ENCODE assay signal across 25 cellular contexts in genomic region chr22:20221421-20222340, GRCh38. TPM values are rescaled to one million over a fixed set of nuclear protein-coding genes. Genes with fewer than 3 reads are reported as not detected.
DNase-seq lines count a peak whose midpoint lies in the region; ATAC-seq and TF ChIP-seq lines count a peak whose summit lies in the region.
"Had no signal": no experiment of that assay in that cellular context is flagged by ENCODE, and none has a peak within 500 bp of the region (broad histone marks: within the 10 kb centered on the region; RNA-seq: fewer than 3 reads in every experiment).

No MANE protein-coding gene starts in this region.

- POLR2A ChIA-PET in HEK293 (lab: Yijun Ruan, JAX) (no interaction called here), PC-3 (lab: Charles Lee; ENCODE audit: unreplicated experiment) (no interaction called here)

- no peaks in the 10 kb centered on the region for H3F3A ChIP-seq in PC-3 (ENCODE audit: low read length, unreplicated experiment)

- no peaks in the 10 kb centered on the region for H3K27me3 ChIP-seq in layer of hippocampus (ENCODE audit: control insufficient read depth, insufficient read depth, low read length)
- H3K27me3 ChIP-seq in thyroid gland = no peaks in the 10 kb centered on the region
- no peaks in the 10 kb centered on the region for H3K27me3 ChIP-seq in breast epithelium
- no peaks in the 10 kb centered on the region for H3K27me3 ChIP-seq in PC-3 (ENCODE audit: low read length)
- H3K27me3 ChIP-seq: dorsolateral prefrontal cortex, gastrocnemius medialis, testis had no signal

- 45 to 72% methylated on average over 14 to 17 of the region's 17 CpGs for WGBS in thyroid gland, 2 donors

- no peaks in the 10 kb centered on the region for H3K79me2 ChIP-seq in PC-3 (ENCODE audit: low read length)
- H3K79me2 ChIP-seq: parathyroid adenoma had no signal

- H2AFZ ChIP-seq in PC-3 (ENCODE audit: low read length) = no peak overlapping the region
- H2AFZ ChIP-seq: parathyroid adenoma had no signal

- no peak overlapping the region for H3K27ac ChIP-seq in HEK293 (ENCODE audit: extremely low read depth, low read depth, low read length)
- H3K27ac ChIP-seq in VCaP = peak overlapping the region; percentile 84
- H3K27ac ChIP-seq in layer of hippocampus (ENCODE audit: low read depth, low read length) = peak overlapping the region; percentile 18
- peak overlapping the region; percentile 57 to 82 (median 63) for H3K27ac ChIP-seq in thyroid gland
- no peak overlapping the region for H3K27ac ChIP-seq in breast epithelium
- H3K27ac ChIP-seq in PC-3 (ENCODE audit: low read length) = no peak overlapping the region
- H3K27ac ChIP-seq: parathyroid adenoma, testis had no signal

- BruUV-seq in PC-3 (replicated peaks; lab: Mats Ljungman, UMichigan) = no TSS peak

- H3K9me3 ChIP-seq in HEK293 (ENCODE audit: control insufficient read depth, insufficient read depth, low read depth, low read length) = no peaks in the 10 kb centered on the region
- no peaks in the 10 kb centered on the region for H3K9me3 ChIP-seq in thyroid gland
- no peaks in the 10 kb centered on the region for H3K9me3 ChIP-seq in breast epithelium
- no peaks in the 10 kb centered on the region for H3K9me3 ChIP-seq in PC-3 (ENCODE audit: low read length)
- H3K9me3 ChIP-seq: gastrocnemius medialis, testis had no signal

- CTCF ChIA-PET in HEK293 (lab: Yijun Ruan, JAX) = interaction anchor here (0.7 to 0.8 kb wide), 2 partner anchors 17 to 64 kb away, joined by 3 to 4 read pairs; no protein-coding TSS in a partner anchor
- CTCF ChIA-PET in PC-3 (lab: Charles Lee) = no interaction called here

- H3K4me1 ChIP-seq in HEK293 (ENCODE audit: control insufficient read depth, insufficient read depth, low read length) = no peaks in the 10 kb centered on the region
- H3K4me1 ChIP-seq in thyroid gland = peaks cover 21 to 22% of the 10 kb centered on the region in 2 donors
- H3K4me1 ChIP-seq in breast epithelium = no peaks in the 10 kb centered on the region
- no peaks in the 10 kb centered on the region for H3K4me1 ChIP-seq in PC-3 (ENCODE audit: insufficient read depth, low read length)
- H3K4me1 ChIP-seq: Caco-2, parathyroid adenoma, testis had no signal

- intact Hi-C loops in thyroid gland (cut with DNase I) = no loop called here
- intact Hi-C loops in breast epithelium (cut with DNase I; ENCODE audit: low total_unique reads) = no loop called here
- intact Hi-C loops in PC-3 (cut with micrococcal nuclease) = no loop called here

- no peaks in the 10 kb centered on the region for H3K36me3 ChIP-seq in HEK293 (ENCODE audit: control insufficient read depth in 2 of 2, insufficient read depth in 1 of 2, low read length in 2 of 2)
- H3K36me3 ChIP-seq in thyroid gland = no peaks in the 10 kb centered on the region
- no peaks in the 10 kb centered on the region for H3K36me3 ChIP-seq in breast epithelium
- no peaks in the 10 kb centered on the region for H3K36me3 ChIP-seq in PC-3 (ENCODE audit: low read depth, low read length)
- H3K36me3 ChIP-seq: gastrocnemius medialis had no signal

- no peak overlapping the region for H3K4me3 ChIP-seq in HEK293 (ENCODE audit: low read depth, low read length)
- H3K4me3 ChIP-seq in thyroid gland (replicated peaks in 1 of 3) = no peak overlapping the region
- H3K4me3 ChIP-seq in breast epithelium = no peak overlapping the region
- H3K4me3 ChIP-seq in PC-3 (ENCODE audit: low read length) = no peak overlapping the region
- H3K4me3 ChIP-seq: dorsolateral prefrontal cortex, gastrocnemius medialis, lung, testis had no signal

- no peak overlapping the region for H3K4me2 ChIP-seq in PC-3 (ENCODE audit: low read length)

- no peak for ATAC-seq in PC-3
- no peak for ATAC-seq in GM19035 (IDR thresholded peaks at IDR 0.05; ENCODE audit: unreplicated experiment)
- ATAC-seq: activated naive CD8-positive, alpha-beta T cell treated with anti-CD3 and anti-CD28 coated beads, Interleukin-2, amount 50 U/mL, for 24 hours had no signal

- no peaks in the 10 kb centered on the region for H3K9me2 ChIP-seq in PC-3 (replicated peaks; ENCODE audit: low read length)

- no peak overlapping the region for H3K9ac ChIP-seq in PC-3 (ENCODE audit: low read length)
- H3K9ac ChIP-seq: parathyroid adenoma had no signal

- no peaks in the 10 kb centered on the region for H4K20me1 ChIP-seq in PC-3 (ENCODE audit: low read length)

- TF ChIP-seq CTCF in HEK293 (tag by site-specific recombination; IDR thresholded peaks at IDR 0.05) = no peak
- no peak for TF ChIP-seq CTCF in VCaP (conservative IDR thresholded peaks at IDR 0.05)
- no peak for TF ChIP-seq CTCF in thyroid gland (IDR thresholded peaks at IDR 0.05)
- TF ChIP-seq CTCF in breast epithelium (IDR thresholded peaks at IDR 0.05) = no peak
- no peak for TF ChIP-seq CTCF in PC-3 (conservative IDR thresholded peaks at IDR 0.05; ENCODE audit: low read depth, low read length)

- peak; percentile 72 to 92 for DNase-seq in thyroid gland
- DNase-seq in breast epithelium (ENCODE audit: low spot score in 2 of 2) = no peak
- no peak for DNase-seq in PC-3
- DNase-seq: activated CD4-positive, alpha-beta T cell treated with anti-CD3 and anti-CD28 coated beads for 48 hours; activated CD8-positive, alpha-beta memory T cell treated with anti-CD3 and anti-CD28 coated beads for 24 hours; activated gamma-delta T cell; activated naive CD8-positive, alpha-beta T cell treated with anti-CD3 and anti-CD28 coated beads, Interleukin-2, amount 50 U/mL, for 24 hours; Caco-2; GF-D8; H7; NCI-H1105; NCI-H2029; NCI-H2227 treated with DMSO at 0.1 percent for 48 hours; NCI-H748 treated with DMSO at 0.1 percent for 48 hours; stimulated activated CD4-positive, alpha-beta T cell treated with anti-CD3 and anti-CD28 coated beads, Interleukin-15, amount 100 ng/mL, for 24 hours; stimulated activated naive CD4-positive, alpha-beta T cell; testis had no signal

- TF ChIP-seq POLR2A in thyroid gland (IDR thresholded peaks at IDR 0.05) = no peak
- no peak for TF ChIP-seq POLR2A in breast epithelium (IDR thresholded peaks at IDR 0.05)

TF ChIP-seq in HEK293, 187 proteins besides CTCF, POLR2A, EP300 and RAD21:
- no peak for TF ChIP-seq ELK4 (IDR thresholded peaks at IDR 0.05; ENCODE audit: borderline replicate concordance, low read depth, low read length)
- no peak for TF ChIP-seq WT1 (tag by site-specific recombination; IDR thresholded peaks at IDR 0.05)
- TF ChIP-seq REPIN1 (tag by site-specific recombination; IDR thresholded peaks at IDR 0.05; ENCODE audit: low read depth) = no peak
- no peak for TF ChIP-seq SETDB1 (IDR thresholded peaks at IDR 0.05; ENCODE audit: insufficient read length, low read length)
- 0 out of 2 replicates have a peak, but pooled peaks have one; percentile 28 for TF ChIP-seq ZBTB6 (tag by site-specific recombination; IDR thresholded peaks at IDR 0.05)
- TF ChIP-seq ZSCAN16 (tag by site-specific recombination; IDR thresholded peaks at IDR 0.05) = no peak
TF ChIP-seq in HEK293: peak in this region for 1.

RNA-seq across cellular contexts. Expression of gene RTN4R, which starts 46.4 kb away (rescaled TPM):
- total RNA-seq in thyroid gland (1 to 10 TPM; 4.0 to 8.6 (median 5.9) TPM), breast epithelium (1 to 10 TPM in 2 of 3 donors, under 1 TPM in 1; 0.48 to 2.0 (median 1.9) TPM), PC-3 (2014; rRNA removed) (10.4 and 12.2 TPM in 2 replicates)

Comparison
In these comparisons a context has a peak if more than half of its experiments do, and no peak if none do; other contexts are left out.
1. H3K27ac ChIP-seq: peak in VCaP (single experiment), layer of hippocampus (single experiment) and thyroid gland (3 of 3); none in HEK293 (single experiment), breast epithelium (0 of 2) and PC-3 (single experiment).
2. DNase-seq: peak in thyroid gland (2 of 2); none in breast epithelium (0 of 2) and PC-3 (single experiment).